Comparison of ENCODE assay signal across 28 cellular contexts in genomic region chr11:115550291-115551059, GRCh38. TPM values are rescaled to one million over a fixed set of nuclear protein-coding genes. Genes with fewer than 3 reads are reported as not detected.
A peak's percentile ranks its signal among the peaks of the same experiment; 100 is the strongest.
DNase-seq lines count a peak whose midpoint lies in the region; ATAC-seq and TF ChIP-seq lines count a peak whose summit lies in the region.
"Had no signal": no experiment of that assay in that cellular context is flagged by ENCODE, and none has a peak within 500 bp of the region (broad histone marks: within the 10 kb centered on the region; RNA-seq: fewer than 3 reads in every experiment).

No MANE protein-coding gene starts in this region.

- no peaks in the 10 kb centered on the region for H3K36me3 Mint-ChIP-seq in endodermal cell (ENCODE audit: low read depth)
- H3K36me3 Mint-ChIP-seq: activated naive CD8-positive, alpha-beta T cell treated with anti-CD3 and anti-CD28 coated beads for 36 hours; CD4-positive, alpha-beta memory T cell; T-cell; WTC11 had no signal

- H3K4me3 ChIP-seq in endodermal cell (ENCODE audit: low read length) (no peak overlapping the region), lower lobe of right lung (no peak overlapping the region), thyroid gland (replicated peaks in 1 of 3) (no peak overlapping the region), ovary (no peak overlapping the region), testis (no peak overlapping the region)

- peak overlapping the region; percentile 65 for H3K27ac Mint-ChIP-seq in endodermal cell
- H3K27ac Mint-ChIP-seq: activated CD4-positive, alpha-beta T cell treated with anti-CD3 and anti-CD28 coated beads, Interleukin-2, amount 10 ng/mL, durations not matched to agents 24 days and 14 days; activated naive CD8-positive, alpha-beta T cell treated with anti-CD3 and anti-CD28 coated beads for 36 hours; B cell; CD4-positive, alpha-beta memory T cell; T-cell; WTC11 had no signal

- no peaks in the 10 kb centered on the region for H3K36me3 ChIP-seq in endodermal cell (ENCODE audit: control insufficient read depth, insufficient read depth, low read length)
- H3K36me3 ChIP-seq in lower lobe of right lung: no peaks in the 10 kb centered on the region
- H3K36me3 ChIP-seq in thyroid gland: no peaks in the 10 kb centered on the region
- H3K36me3 ChIP-seq in ovary: no peaks in the 10 kb centered on the region
- H3K36me3 ChIP-seq in testis (ENCODE audit: low read depth, missing control alignments): no peaks in the 10 kb centered on the region

- H3K27me3 ChIP-seq in endodermal cell (ENCODE audit: control insufficient read depth, insufficient read depth, low read length, poor library complexity, severe bottlenecking) (no peaks in the 10 kb centered on the region), lower lobe of right lung (ENCODE audit: low read depth) (no peaks in the 10 kb centered on the region), thyroid gland (no peaks in the 10 kb centered on the region), ovary (no peaks in the 10 kb centered on the region), testis (no peaks in the 10 kb centered on the region)

- no peak overlapping the region for H3K27ac ChIP-seq in endodermal cell (ENCODE audit: low read depth, low read length)
- no peak overlapping the region for H3K27ac ChIP-seq in lower lobe of right lung
- peak overlapping the region; percentile 71 to 91 (median 88) for H3K27ac ChIP-seq in thyroid gland
- no peak overlapping the region for H3K27ac ChIP-seq in ovary
- no peak overlapping the region for H3K27ac ChIP-seq in testis
- H3K27ac ChIP-seq: epithelial cell of prostate, HL-60, KMS-11 had no signal

- TF ChIP-seq POLR2A in thyroid gland (IDR thresholded peaks at IDR 0.05): peak in 1 of 2 donors; percentile 11
- TF ChIP-seq POLR2A in ovary (IDR thresholded peaks at IDR 0.05): no peak
- no peak for TF ChIP-seq POLR2A in testis (IDR thresholded peaks at IDR 0.05)

- H3K9ac ChIP-seq in endodermal cell (ENCODE audit: extremely low read depth, low read length, poor library complexity, severe bottlenecking): no peak overlapping the region
- H3K9ac ChIP-seq: KMS-11 had no signal

- TF ChIP-seq CTCF in endodermal cell (conservative IDR thresholded peaks at IDR 0.05): no peak
- no peak for TF ChIP-seq CTCF in lower lobe of right lung (IDR thresholded peaks at IDR 0.05)
- peak in 1 of 6 experiments; percentile 18 for TF ChIP-seq CTCF in thyroid gland (IDR thresholded peaks at IDR 0.05)
- TF ChIP-seq CTCF in ovary (IDR thresholded peaks at IDR 0.05): no peak
- TF ChIP-seq CTCF in testis (IDR thresholded peaks at IDR 0.05): no peak

- no peak for TF ChIP-seq EP300 in ovary (IDR thresholded peaks at IDR 0.05)

- WGBS in endodermal cell (ENCODE audit: insufficient coverage in 1 of 2, insufficient read length in 1 of 2), 2 experiments: 88 to 93% methylated on average over 6 to 17 of the region's 17 CpGs
- WGBS in thyroid gland, 2 donors: 28 to 36% methylated on average over 17 of the region's 17 CpGs
- 77 to 83% (median 81%) methylated on average over 17 of the region's 17 CpGs for WGBS in ovary, 3 donors
- 84 to 90% methylated on average over 17 of the region's 17 CpGs for WGBS in testis, 2 donors

- H3K9me3 Mint-ChIP-seq in endodermal cell: no peaks in the 10 kb centered on the region
- H3K9me3 Mint-ChIP-seq: activated CD4-positive, alpha-beta T cell treated with anti-CD3 and anti-CD28 coated beads, Interleukin-2, amount 10 ng/mL, durations not matched to agents 24 days and 14 days; activated naive CD8-positive, alpha-beta T cell treated with anti-CD3 and anti-CD28 coated beads for 36 hours; H9; WTC11 had no signal

- H3K9me3 ChIP-seq in endodermal cell (ENCODE audit: control insufficient read depth, low read length) (no peaks in the 10 kb centered on the region), lower lobe of right lung (no peaks in the 10 kb centered on the region), thyroid gland (no peaks in the 10 kb centered on the region), ovary (no peaks in the 10 kb centered on the region), testis (no peaks in the 10 kb centered on the region)

- no peaks in the 10 kb centered on the region for H3K27me3 Mint-ChIP-seq in endodermal cell (ENCODE audit: insufficient read depth)
- H3K27me3 Mint-ChIP-seq: activated CD4-positive, alpha-beta T cell treated with anti-CD3 and anti-CD28 coated beads, Interleukin-2, amount 10 ng/mL, durations not matched to agents 24 days and 14 days had no signal

- peak; percentile 88 for DNase-seq in DMS79 treated with DMSO at 0.1 percent for 48 hours (lab: John Stamatoyannopoulos, UW)
- no peak for DNase-seq in endodermal cell
- no peak for DNase-seq in lower lobe of right lung
- DNase-seq in thyroid gland: peak; percentile 92 to 93
- DNase-seq in ovary: no peak
- DNase-seq in activated T-cell treated with anti-CD3 and anti-CD28 coated beads, Interleukin-2, amount 50 U/mL, for 48 hours: no peak
- no peak for DNase-seq in testis
- DNase-seq: activated CD4-positive, alpha-beta T cell treated with anti-CD3 and anti-CD28 coated beads, Interleukin-2, amount 10 ng/mL, durations not matched to agents 24 days and 14 days; activated effector memory CD4-positive, alpha-beta T cell treated with anti-CD3 and anti-CD28 coated beads, Interleukin-2, amount 50 U/mL, for 16 hours; activated naive CD8-positive, alpha-beta T cell treated with anti-CD3 and anti-CD28 coated beads for 36 hours; activated T-cell treated with anti-CD3 and anti-CD28 coated beads, Interleukin-2, amount 50 U/mL, for 1 hour; anterior cingulate cortex; CD4-positive, alpha-beta memory T cell; effector CD4-positive, alpha-beta T cell; H9; mammary epithelial cell; NCI-H2029; NCI-H524 treated with DMSO at 0.1 percent for 48 hours; posterior cingulate gyrus; stimulated activated CD4-positive, alpha-beta T cell treated with anti-CD3 and anti-CD28 coated beads, Interleukin-12 subunit alpha, Interleukin-12 subunit beta, amount 100 ng/mL, for 4 hours; stimulated activated CD4-positive, alpha-beta T cell treated with anti-CD3 and anti-CD28 coated beads, Interleukin-4, amount 100 ng/mL, for 1 hour; T-cell had no signal

- H3K4me3 Mint-ChIP-seq in endodermal cell: no peak overlapping the region
- H3K4me3 Mint-ChIP-seq: activated CD4-positive, alpha-beta T cell treated with anti-CD3 and anti-CD28 coated beads, Interleukin-2, amount 10 ng/mL, durations not matched to agents 24 days and 14 days; activated naive CD8-positive, alpha-beta T cell treated with anti-CD3 and anti-CD28 coated beads for 36 hours; B cell; CD4-positive, alpha-beta memory T cell; H9; T-cell; WTC11 had no signal

- H3K4me1 Mint-ChIP-seq in endodermal cell: peaks cover 49% of the 10 kb centered on the region
- H3K4me1 Mint-ChIP-seq: activated CD4-positive, alpha-beta T cell treated with anti-CD3 and anti-CD28 coated beads, Interleukin-2, amount 10 ng/mL, durations not matched to agents 24 days and 14 days; activated naive CD8-positive, alpha-beta T cell treated with anti-CD3 and anti-CD28 coated beads for 36 hours; B cell; T-cell had no signal

- ATAC-seq in lower lobe of right lung: peak; percentile 82 to 92
- ATAC-seq: sciatic nerve, T-cell, WTC11 had no signal

- peaks cover 17% of the 10 kb centered on the region for H3K4me1 ChIP-seq in endodermal cell (ENCODE audit: control insufficient read depth, insufficient read depth, low read length)
- no peaks in the 10 kb centered on the region for H3K4me1 ChIP-seq in lower lobe of right lung
- peaks cover 11 to 23% of the 10 kb centered on the region in 2 donors for H3K4me1 ChIP-seq in thyroid gland
- no peaks in the 10 kb centered on the region for H3K4me1 ChIP-seq in ovary (ENCODE audit: insufficient read depth)
- no peaks in the 10 kb centered on the region for H3K4me1 ChIP-seq in testis

- intact Hi-C loops in lower lobe of right lung (cut with DNase I): no loop called here
- intact Hi-C loops in thyroid gland (cut with DNase I): no loop called here
- intact Hi-C loops in ovary (cut with DNase I): no loop called here
- intact Hi-C loops in testis (cut with DNase I; ENCODE audit: low total_unique reads): no loop called here

RNA-seq across cellular contexts. Expression of gene CADM1, which starts 46.3 kb away (rescaled TPM):
- 10 to 100 TPM; 76.3 to 88.2 TPM for total RNA-seq in endodermal cell
- polyA plus RNA-seq in endodermal cell (2013, experiment 1 of 2): 95.9 TPM
- polyA plus RNA-seq in endodermal cell (2013, experiment 2 of 2): 91.3 TPM
- 149 TPM for total RNA-seq in lower lobe of right lung
- total RNA-seq in thyroid gland: 100 to 1,000 TPM in 3 of 4 donors, 10 to 100 TPM in 1; 89.9 to 351 (median 235) TPM
- total RNA-seq in ovary: 10 to 100 TPM; 13.0 to 61.2 (median 17.2) TPM
- polyA plus RNA-seq in ovary: 10 to 100 TPM in 1 of 2 donors, 1 to 10 TPM in 1; 6.6 to 35.3 TPM
- 100 to 1,000 TPM; 216 to 230 TPM for total RNA-seq in testis
- 135 TPM for polyA plus RNA-seq in testis (ENCODE audit: insufficient read depth, low read depth, low replicate concordance)
- total RNA-seq: activated naive CD8-positive, alpha-beta T cell treated with anti-CD3 and anti-CD28 coated beads for 36 hours had no signal

Comparison
In these comparisons a context has a peak if more than half of its experiments do, and no peak if none do; other contexts are left out.
1. DNase-seq: peak in DMS79 treated with DMSO at 0.1 percent for 48 hours (single experiment) and thyroid gland (2 of 2); none in endodermal cell (single experiment), lower lobe of right lung (single experiment), ovary (0 of 5), activated T-cell treated with anti-CD3 and anti-CD28 coated beads, Interleukin-2, amount 50 U/mL, for 48 hours (0 of 2) and testis (single experiment).
2. H3K27ac ChIP-seq: peak in thyroid gland (3 of 3); none in endodermal cell (single experiment), lower lobe of right lung (single experiment), ovary (0 of 2) and testis (0 of 2).